9 cellular contexts compared by ENCODE assay signal in genomic region chr3:31917303-31917903, GRCh38.
DNase-seq lines count a peak whose midpoint lies in the region; ATAC-seq, FAIRE-seq and TF ChIP-seq lines count a peak whose summit lies in the region.
"Had no signal": no experiment of that assay in that cellular context is flagged by ENCODE, and none has a peak within 500 bp of the region (broad histone marks: within the 10 kb centered on the region; RNA-seq: fewer than 3 reads in every experiment).

No MANE protein-coding gene starts in this region.

- no peak overlapping the region for H3K9ac ChIP-seq in Loucy (ENCODE audit: low read depth, low read length, poor library complexity, severe bottlenecking)

- peaks cover 11% of the 10 kb centered on the region; the same call in 1 of the 2 replicates for H3K9me3 ChIP-seq in Loucy (ENCODE audit: insufficient read depth, low read depth, low read length)

- H3K4me3 ChIP-seq in Loucy (ENCODE audit: low read length, poor library complexity, severe bottlenecking) = no peak overlapping the region

- no peaks in the 10 kb centered on the region for H3F3A ChIP-seq in Loucy (ENCODE audit: low read depth)

- H3K4me1 ChIP-seq in Loucy (ENCODE audit: insufficient read depth, low read length, poor library complexity, severe bottlenecking) = peaks cover 4% of the 10 kb centered on the region

- no peaks in the 10 kb centered on the region for H3K27me3 ChIP-seq in Loucy (ENCODE audit: insufficient read depth, low read length, poor library complexity, severe bottlenecking)

- H3K27me3 Mint-ChIP-seq in mesothelial cell of epicardium (ENCODE audit: low read depth) = no peaks in the 10 kb centered on the region
- H3K27me3 Mint-ChIP-seq in glutamatergic neuron (ENCODE audit: unreplicated experiment) = no peaks in the 10 kb centered on the region

- H3K9me3 Mint-ChIP-seq in mesothelial cell of epicardium = peaks cover 14% of the 10 kb centered on the region
- H3K9me3 Mint-ChIP-seq in glutamatergic neuron (ENCODE audit: unreplicated experiment) = no peaks in the 10 kb centered on the region

- H3K4me3 Mint-ChIP-seq in mesothelial cell of epicardium (no peak overlapping the region), glutamatergic neuron (ENCODE audit: unreplicated experiment) (no peak overlapping the region)

- H4K20me1 ChIP-seq in Loucy (ENCODE audit: insufficient read depth, low read length, poor library complexity, severe bottlenecking) = no peaks in the 10 kb centered on the region

- TF ChIP-seq CTCF in Loucy (conservative IDR thresholded peaks at IDR 0.05; ENCODE audit: low read length) (no peak), mesothelial cell of epicardium (IDR thresholded peaks at IDR 0.05; ENCODE audit: unreplicated experiment) (no peak), glutamatergic neuron (IDR thresholded peaks at IDR 0.05; ENCODE audit: partially characterized antibody, unreplicated experiment) (no peak)

- no peaks in the 10 kb centered on the region for H3K79me2 ChIP-seq in Loucy (ENCODE audit: insufficient read depth, low read length)

- H3K36me3 ChIP-seq in Loucy (ENCODE audit: insufficient read depth, low read length) = no peaks in the 10 kb centered on the region

- peak; percentile 84 for ATAC-seq in GM21737 (IDR thresholded peaks at IDR 0.05; ENCODE audit: unreplicated experiment)
- no peak for ATAC-seq in left cardiac atrium

- H3K4me2 ChIP-seq in Loucy (ENCODE audit: low read depth, low read length, poor library complexity, severe bottlenecking) = peak overlapping the region; percentile 53

- H3K9me2 ChIP-seq in Loucy (replicated peaks; ENCODE audit: low read depth, low read length) = no peaks in the 10 kb centered on the region

- DNase-seq in GM18507 (ENCODE audit: extremely low spot score, insufficient read length, low read depth) (no peak), mesothelial cell of epicardium (ENCODE audit: low spot score in 2 of 2, unreplicated experiment in 2 of 2) (no peak), NCI-H226 (no peak), HCEC 1CT (no peak), left cardiac atrium (no peak), glutamatergic neuron (no peak)
- DNase-seq: activated naive CD4-positive, alpha-beta T cell had no signal

- peaks cover 11% of the 10 kb centered on the region for H3K36me3 Mint-ChIP-seq in mesothelial cell of epicardium
- H3K36me3 Mint-ChIP-seq in glutamatergic neuron (ENCODE audit: unreplicated experiment) = no peaks in the 10 kb centered on the region

- H2AFZ ChIP-seq in Loucy (ENCODE audit: low read length) = no peak overlapping the region

- peak overlapping the region; percentile 41 for H3K27ac Mint-ChIP-seq in mesothelial cell of epicardium
- H3K27ac Mint-ChIP-seq in glutamatergic neuron (ENCODE audit: unreplicated experiment) = no peak overlapping the region

- H3K4me1 Mint-ChIP-seq in mesothelial cell of epicardium (peaks cover 20% of the 10 kb centered on the region), glutamatergic neuron (ENCODE audit: low read depth, unreplicated experiment) (peaks cover 10% of the 10 kb centered on the region)

- FAIRE-seq in GM18507 (lab: Jason Lieb, UNC) = peak; percentile 62

- intact Hi-C loops in left cardiac atrium (cut with DNase I) = no loop called here
